Comparison of ENCODE assay signal across 24 cellular contexts in the genomic region with DNA sequence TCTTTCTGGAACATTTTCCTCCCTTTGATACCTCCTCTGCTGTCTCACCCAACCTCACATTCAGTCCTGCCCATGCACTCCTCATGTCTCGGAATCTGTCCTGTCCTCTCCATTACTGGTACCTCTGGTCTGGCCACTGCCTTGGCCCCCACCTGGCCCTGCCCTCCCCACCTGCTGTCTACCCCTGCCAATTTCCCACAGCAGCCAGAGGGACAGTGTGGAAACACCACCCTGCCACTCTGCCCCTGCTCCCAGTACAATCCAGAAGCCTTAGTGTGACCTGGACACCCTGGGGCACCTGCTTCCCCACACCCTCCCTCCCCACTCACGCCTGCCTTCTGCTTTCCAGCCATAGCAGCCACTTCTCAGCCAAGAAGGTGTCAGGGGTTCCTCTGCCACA.
A peak's percentile ranks its signal among the peaks of the same experiment; 100 is the strongest.
DNase-seq lines count a peak whose midpoint lies in the region; ATAC-seq and TF ChIP-seq lines count a peak whose summit lies in the region.
"Had no signal": no experiment of that assay in that cellular context is flagged by ENCODE, and none has a peak within 500 bp of the region (broad histone marks: within the 10 kb centered on the region; RNA-seq: fewer than 3 reads in every experiment).

No MANE protein-coding gene starts in this region.

- ATAC-seq in activated T-helper 17 cell treated with anti-CD3 and anti-CD28 coated beads, Interleukin-2, amount 50 U/mL, for 72 hours (replicated peaks) = no peak
- no peak for ATAC-seq in stimulated activated effector memory CD8-positive, alpha-beta T cell treated with anti-CD3 and anti-CD28 coated beads, Interleukin-12 subunit alpha, Interleukin-12 subunit beta, amount 100 ng/mL, for 72 hours
- ATAC-seq in HG03135 (IDR thresholded peaks at IDR 0.05; ENCODE audit: unreplicated experiment) = no peak

- no peak overlapping the region for H3K27ac Mint-ChIP-seq in activated CD4-positive, alpha-beta T cell treated with anti-CD3 and anti-CD28 coated beads, Interleukin-2, amount 10 ng/mL, durations not matched to agents 24 days and 14 days
- H3K27ac Mint-ChIP-seq in activated T-helper 17 cell treated with anti-CD3 and anti-CD28 coated beads, Interleukin-2, amount 50 U/mL, for 72 hours = peak overlapping the region; percentile 57
- peak overlapping the region; percentile 78 to 97 (median 94) for H3K27ac Mint-ChIP-seq in immature natural killer cell
- peak overlapping the region; percentile 83 for H3K27ac Mint-ChIP-seq in stimulated activated effector memory CD8-positive, alpha-beta T cell treated with anti-CD3 and anti-CD28 coated beads, Interleukin-12 subunit alpha, Interleukin-12 subunit beta, amount 100 ng/mL, for 72 hours
- H3K27ac Mint-ChIP-seq: B cell had no signal

- no peaks in the 10 kb centered on the region for H3K9me3 Mint-ChIP-seq in activated CD4-positive, alpha-beta T cell treated with anti-CD3 and anti-CD28 coated beads, Interleukin-2, amount 10 ng/mL, durations not matched to agents 24 days and 14 days
- no peaks in the 10 kb centered on the region for H3K9me3 Mint-ChIP-seq in activated T-helper 17 cell treated with anti-CD3 and anti-CD28 coated beads, Interleukin-2, amount 50 U/mL, for 72 hours
- no peaks in the 10 kb centered on the region for H3K9me3 Mint-ChIP-seq in immature natural killer cell
- no peaks in the 10 kb centered on the region for H3K9me3 Mint-ChIP-seq in stimulated activated effector memory CD8-positive, alpha-beta T cell treated with anti-CD3 and anti-CD28 coated beads, Interleukin-12 subunit alpha, Interleukin-12 subunit beta, amount 100 ng/mL, for 72 hours

- H3K27me3 ChIP-seq in left ventricle myocardium inferior (ENCODE audit: low read depth) = peaks cover 82% of the 10 kb centered on the region
- H3K27me3 ChIP-seq: SJSA1 had no signal

- no peak overlapping the region for H3K27ac ChIP-seq in left ventricle myocardium inferior (replicated peaks)
- H3K27ac ChIP-seq: 22Rv1, SJSA1 had no signal

- H3K36me3 ChIP-seq in left ventricle myocardium inferior = no peaks in the 10 kb centered on the region
- H3K36me3 ChIP-seq: SJSA1 had no signal

- H3K4me3 ChIP-seq in left ventricle myocardium inferior = no peak overlapping the region
- H3K4me3 ChIP-seq: SJSA1 had no signal

- H3K36me3 Mint-ChIP-seq in activated CD4-positive, alpha-beta T cell treated with anti-CD3 and anti-CD28 coated beads, Interleukin-2, amount 10 ng/mL, durations not matched to agents 24 days and 14 days (ENCODE audit: low read depth) = no peaks in the 10 kb centered on the region
- H3K36me3 Mint-ChIP-seq in activated T-helper 17 cell treated with anti-CD3 and anti-CD28 coated beads, Interleukin-2, amount 50 U/mL, for 72 hours (ENCODE audit: low read depth) = no peaks in the 10 kb centered on the region
- H3K36me3 Mint-ChIP-seq in immature natural killer cell = no peaks in the 10 kb centered on the region
- H3K36me3 Mint-ChIP-seq in stimulated activated effector memory CD8-positive, alpha-beta T cell treated with anti-CD3 and anti-CD28 coated beads, Interleukin-12 subunit alpha, Interleukin-12 subunit beta, amount 100 ng/mL, for 72 hours = no peaks in the 10 kb centered on the region
- H3K36me3 Mint-ChIP-seq: CD14-positive monocyte had no signal

- no peaks in the 10 kb centered on the region for H3K9me3 ChIP-seq in left ventricle myocardium inferior (replicated peaks)
- H3K9me3 ChIP-seq: SJSA1 had no signal

- H3K4me3 Mint-ChIP-seq in activated CD4-positive, alpha-beta T cell treated with anti-CD3 and anti-CD28 coated beads, Interleukin-2, amount 10 ng/mL, durations not matched to agents 24 days and 14 days = no peak overlapping the region
- no peak overlapping the region for H3K4me3 Mint-ChIP-seq in activated T-helper 17 cell treated with anti-CD3 and anti-CD28 coated beads, Interleukin-2, amount 50 U/mL, for 72 hours
- H3K4me3 Mint-ChIP-seq in immature natural killer cell = peak overlapping the region in 4 of 5 donors; percentile 12 to 76 (median 48)
- no peak overlapping the region for H3K4me3 Mint-ChIP-seq in stimulated activated effector memory CD8-positive, alpha-beta T cell treated with anti-CD3 and anti-CD28 coated beads, Interleukin-12 subunit alpha, Interleukin-12 subunit beta, amount 100 ng/mL, for 72 hours
- H3K4me3 Mint-ChIP-seq: B cell, CD14-positive monocyte had no signal

- peaks cover 7% of the 10 kb centered on the region for H3K4me1 ChIP-seq in left ventricle myocardium inferior

- no peak for TF ChIP-seq CTCF in left ventricle myocardium inferior (IDR thresholded peaks at IDR 0.05; ENCODE audit: borderline replicate concordance)

- peak; percentile 32 for DNase-seq in activated CD4-positive, alpha-beta T cell treated with anti-CD3 and anti-CD28 coated beads, Interleukin-2, amount 10 ng/mL, durations not matched to agents 24 days and 14 days
- no peak for DNase-seq in activated CD4-positive, alpha-beta T cell treated with anti-CD3 and anti-CD28 coated beads for 48 hours
- DNase-seq in immature natural killer cell (peak in 1 of 3 donors; percentile 19), left ventricle myocardium inferior (no peak), kidney tubule cell (ENCODE audit: low spot score) (no peak)
- peak in 1 of 2 donors; percentile 30 for DNase-seq in stimulated activated effector memory CD8-positive, alpha-beta T cell treated with anti-CD3 and anti-CD28 coated beads, Interleukin-12 subunit alpha, Interleukin-12 subunit beta, amount 100 ng/mL, for 72 hours (ENCODE audit: low spot score in 2 of 2)
- DNase-seq: DMS153, DND-41, H7, IMR-90, NCI-H1048, NCI-H1417, NCI-H1694, NCI-H2081, NCI-H2227 treated with DMSO at 0.1 percent for 48 hours, NCI-H526 treated with DMSO at 0.1 percent for 48 hours, Right ventricle myocardium superior, RPMI8226 had no signal

- peaks cover 26% of the 10 kb centered on the region for H3K4me1 Mint-ChIP-seq in activated CD4-positive, alpha-beta T cell treated with anti-CD3 and anti-CD28 coated beads, Interleukin-2, amount 10 ng/mL, durations not matched to agents 24 days and 14 days
- peaks cover 30% of the 10 kb centered on the region for H3K4me1 Mint-ChIP-seq in activated T-helper 17 cell treated with anti-CD3 and anti-CD28 coated beads, Interleukin-2, amount 50 U/mL, for 72 hours
- peaks cover 61% of the 10 kb centered on the region in 2 donors for H3K4me1 Mint-ChIP-seq in immature natural killer cell
- peaks cover 61% of the 10 kb centered on the region for H3K4me1 Mint-ChIP-seq in stimulated activated effector memory CD8-positive, alpha-beta T cell treated with anti-CD3 and anti-CD28 coated beads, Interleukin-12 subunit alpha, Interleukin-12 subunit beta, amount 100 ng/mL, for 72 hours
- H3K4me1 Mint-ChIP-seq: B cell had no signal

- H3K27me3 Mint-ChIP-seq in activated CD4-positive, alpha-beta T cell treated with anti-CD3 and anti-CD28 coated beads, Interleukin-2, amount 10 ng/mL, durations not matched to agents 24 days and 14 days = no peaks in the 10 kb centered on the region
- no peaks in the 10 kb centered on the region for H3K27me3 Mint-ChIP-seq in activated T-helper 17 cell treated with anti-CD3 and anti-CD28 coated beads, Interleukin-2, amount 50 U/mL, for 72 hours
- H3K27me3 Mint-ChIP-seq in immature natural killer cell (ENCODE audit: low read depth in 3 of 3) = peaks cover 4 to 5% (median 5%) of the 10 kb centered on the region in 3 donors

- intact Hi-C loops in activated CD4-positive, alpha-beta T cell treated with anti-CD3 and anti-CD28 coated beads, Interleukin-2, amount 10 ng/mL, durations not matched to agents 24 days and 14 days (cut with micrococcal nuclease) = no loop called here
- intact Hi-C loops in left ventricle myocardium inferior (cut with micrococcal nuclease) = no loop called here

Comparison
In these comparisons a context has a peak if more than half of its experiments do, and no peak if none do; other contexts are left out.
1. H3K4me3 Mint-ChIP-seq: peak in immature natural killer cell (4 of 5); none in activated CD4-positive, alpha-beta T cell treated with anti-CD3 and anti-CD28 coated beads, Interleukin-2, amount 10 ng/mL, durations not matched to agents 24 days and 14 days (single experiment), activated T-helper 17 cell treated with anti-CD3 and anti-CD28 coated beads, Interleukin-2, amount 50 U/mL, for 72 hours (single experiment) and stimulated activated effector memory CD8-positive, alpha-beta T cell treated with anti-CD3 and anti-CD28 coated beads, Interleukin-12 subunit alpha, Interleukin-12 subunit beta, amount 100 ng/mL, for 72 hours (single experiment).